ENCODE assay signal across 21 cellular contexts in the genomic region with DNA sequence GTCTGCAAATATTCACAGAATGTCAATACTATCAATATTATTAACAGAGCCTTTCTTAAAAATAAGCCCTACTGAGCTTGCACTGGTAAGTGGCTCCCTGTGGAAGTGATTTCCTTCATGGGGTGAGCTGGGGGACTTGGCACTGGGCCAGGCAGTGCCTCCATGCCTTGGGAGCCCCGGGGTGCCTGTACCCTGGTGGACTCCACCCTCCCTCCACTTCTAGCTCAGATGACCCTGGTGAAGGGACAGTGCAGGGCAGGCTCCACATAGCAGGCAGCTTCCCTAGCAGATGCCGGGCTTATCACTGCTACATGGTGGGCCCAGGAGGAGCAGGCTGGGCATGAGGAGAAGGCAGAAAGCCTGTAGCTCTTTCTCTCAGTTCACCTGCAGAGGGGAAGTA.
"Had no signal": no experiment of that assay in that cellular context is flagged by ENCODE, and none has a peak within 500 bp of the region (broad histone marks: within the 10 kb centered on the region; RNA-seq: fewer than 3 reads in every experiment).

No MANE protein-coding gene starts in this region.

- H3K36me3 ChIP-seq: prostate gland, right atrium auricular region, sigmoid colon, thyroid gland had no signal

- H3K27ac ChIP-seq: coronary artery, esophagus squamous epithelium, prostate gland, right atrium auricular region, sigmoid colon, stomach, thyroid gland had no signal

- H3K9me3 ChIP-seq: esophagus squamous epithelium, mucosa of descending colon, prostate gland, right atrium auricular region, sigmoid colon, stomach, thyroid gland had no signal

- H3K4me3 ChIP-seq: coronary artery, esophagus squamous epithelium, mucosa of descending colon, prostate gland, right atrium auricular region, sigmoid colon, stomach, thyroid gland had no signal

- H3K4me1 ChIP-seq: prostate gland, thyroid gland had no signal

- ATAC-seq: left colon, mucosa of descending colon had no signal

- DNase-seq: dermis blood vessel endothelial cell; effector memory CD4-positive, alpha-beta T cell; erythroblast; esophagus squamous epithelium; foreskin melanocyte; hypothalamus; immature natural killer cell; islet precursor cell; left colon; mesenchymal stem cell; mucosa of descending colon; naive B cell; sigmoid colon; stimulated activated CD4-positive, alpha-beta T cell treated with anti-CD3 and anti-CD28 coated beads, Interleukin-2, amount 100 ng/mL, for 24 hours; stimulated activated CD4-positive, alpha-beta T cell treated with anti-CD3 and anti-CD28 coated beads, Interleukin-4, amount 100 ng/mL, for 24 hours; stimulated activated naive CD4-positive, alpha-beta T cell treated with Interleukin-2 at 50 U/mL for 16 hours; stomach; thyroid gland had no signal

- H3K27me3 ChIP-seq: esophagus squamous epithelium, right atrium auricular region, sigmoid colon, stomach, thyroid gland had no signal
